Comparison of ENCODE assay signal across 1 cellular context in the genomic region with DNA sequence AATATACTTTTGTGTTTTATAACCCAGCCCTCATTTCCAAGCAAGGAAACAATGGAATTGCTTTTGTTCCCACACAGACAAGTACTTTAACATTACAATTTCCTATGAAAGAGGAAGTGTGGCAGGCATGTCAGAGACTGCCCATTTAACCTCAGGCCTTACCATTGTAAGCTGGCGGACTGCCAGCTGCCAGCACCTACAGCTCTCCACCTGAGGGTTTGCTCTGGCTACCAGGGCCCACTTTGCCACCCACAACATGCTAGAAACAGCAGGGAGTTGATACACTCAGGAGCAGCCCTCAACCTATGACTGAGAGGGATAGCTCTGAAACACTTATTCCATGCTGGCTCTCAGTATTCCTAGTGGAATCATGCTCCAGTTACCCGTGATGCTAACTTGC.
TF ChIP-seq lines count a peak whose summit lies in the region.

No MANE protein-coding gene starts in this region.

TF ChIP-seq in SK-N-SH treated with all-trans-retinoic acid at 6 μM for 48 hours, 23 proteins besides CTCF, POLR2A, EP300 and RAD21 (continued from another document):
- TF ChIP-seq, protein P1, sequence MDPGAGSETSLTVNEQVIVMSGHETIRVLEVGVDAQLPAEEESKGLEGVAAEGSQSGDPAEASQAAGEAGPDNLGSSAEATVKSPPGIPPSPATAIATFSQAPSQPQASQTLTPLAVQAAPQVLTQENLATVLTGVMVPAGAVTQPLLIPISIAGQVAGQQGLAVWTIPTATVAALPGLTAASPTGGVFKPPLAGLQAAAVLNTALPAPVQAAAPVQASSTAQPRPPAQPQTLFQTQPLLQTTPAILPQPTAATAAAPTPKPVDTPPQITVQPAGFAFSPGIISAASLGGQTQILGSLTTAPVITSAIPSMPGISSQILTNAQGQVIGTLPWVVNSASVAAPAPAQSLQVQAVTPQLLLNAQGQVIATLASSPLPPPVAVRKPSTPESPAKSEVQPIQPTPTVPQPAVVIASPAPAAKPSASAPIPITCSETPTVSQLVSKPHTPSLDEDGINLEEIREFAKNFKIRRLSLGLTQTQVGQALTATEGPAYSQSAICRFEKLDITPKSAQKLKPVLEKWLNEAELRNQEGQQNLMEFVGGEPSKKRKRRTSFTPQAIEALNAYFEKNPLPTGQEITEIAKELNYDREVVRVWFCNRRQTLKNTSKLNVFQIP (CRISPR knock-in tag; IDR thresholded peaks at IDR 0.05; ENCODE audit: borderline replicate concordance, low read depth): no peak
- TF ChIP-seq ESRRG (CRISPR knock-in tag; IDR thresholded peaks at IDR 0.05): no peak
